Comparison of ENCODE assay signal across 25 cellular contexts in genomic region chr12:46410495-46410894, GRCh38. TPM values are rescaled to one million over a fixed set of nuclear protein-coding genes. Genes with fewer than 3 reads are reported as not detected.
DNase-seq lines count a peak whose midpoint lies in the region; ATAC-seq and TF ChIP-seq lines count a peak whose summit lies in the region.
"Had no signal": no experiment of that assay in that cellular context is flagged by ENCODE, and none has a peak within 500 bp of the region (broad histone marks: within the 10 kb centered on the region; RNA-seq: fewer than 3 reads in every experiment).

No MANE protein-coding gene starts in this region.

- H3K9me3 ChIP-seq in GM23248 (ENCODE audit: low read depth) (no peaks in the 10 kb centered on the region), Panc1 (ENCODE audit: control insufficient read depth, insufficient read depth, low read depth, low read length) (no peaks in the 10 kb centered on the region), left ventricle myocardium inferior (replicated peaks) (no peaks in the 10 kb centered on the region), psoas muscle (no peaks in the 10 kb centered on the region)

- H3K36me3 ChIP-seq in GM23248 (ENCODE audit: low read depth) (no peaks in the 10 kb centered on the region), Panc1 (ENCODE audit: control insufficient read depth, insufficient read depth, low read length) (no peaks in the 10 kb centered on the region), left ventricle myocardium inferior (no peaks in the 10 kb centered on the region), psoas muscle (ENCODE audit: insufficient read depth in 1 of 2, low read depth in 1 of 2) (no peaks in the 10 kb centered on the region)

- BruUV-seq in Panc1 (replicated peaks; lab: Mats Ljungman, UMichigan) = no TSS peak

- CTCF ChIA-PET in Panc1 (lab: Charles Lee) = no interaction called here

- H3K4me3 ChIP-seq in GM23248 (no peak overlapping the region), Panc1 (ENCODE audit: low read depth in 2 of 2, low read length in 2 of 2) (no peak overlapping the region), left ventricle myocardium inferior (peak overlapping the region; percentile 33), psoas muscle (no peak overlapping the region)
- H3K4me3 ChIP-seq: SK-N-MC had no signal

- H4K20me1 ChIP-seq in GM23248 (ENCODE audit: insufficient read depth) = no peaks in the 10 kb centered on the region

- no peak overlapping the region for H3K27ac ChIP-seq in GM23248
- 0 out of 2 replicates have a peak overlapping the region, but pooled peaks have one; percentile 2 for H3K27ac ChIP-seq in Panc1 (ENCODE audit: low read length)
- H3K27ac ChIP-seq in left ventricle myocardium inferior (replicated peaks) = peak overlapping the region; percentile 80
- H3K27ac ChIP-seq in psoas muscle = peak overlapping the region; percentile 50
- H3K27ac ChIP-seq: KMS-11, RWPE1, SK-N-MC had no signal

- H3K9me2 ChIP-seq in GM23248 (ENCODE audit: insufficient read depth) = no peaks in the 10 kb centered on the region

- DNase-seq in GM23248 (peak; percentile 23), Panc1 (ENCODE audit: low read depth, low spot score) (no peak), left ventricle myocardium inferior (no peak), psoas muscle (no peak), SW480 (ENCODE audit: low spot score) (no peak), NCI-H1694 treated with DMSO at 0.1 percent for 48 hours (lab: John Stamatoyannopoulos, UW) (no peak)
- DNase-seq: C1 segment of cervical spinal cord; Calu3; CD4-positive, alpha-beta memory T cell; DMS153; DND-41; H7; NCI-H1092; NCI-H1417 treated with DMSO at 0.1 percent for 48 hours; NCI-H187; NCI-H2081 treated with DMSO at 0.1 percent for 48 hours; NCI-H2171; NCI-H226; NCI-H510A; NCI-H69; SIG-M5 had no signal

- peaks cover 5% of the 10 kb centered on the region for H3F3A ChIP-seq in GM23248 (ENCODE audit: insufficient read depth)

- in situ Hi-C loops in GM23248 (cut with MboI) (no loop called here), Panc1 (cut with HindIII; ENCODE audit: low pct_unique_long_range_greater_than_20kb, low sequenced_read_pairs) (no loop called here)

- ATAC-seq in Panc1 (no peak), psoas muscle (peak; percentile 70 to 95 (median 92)), HG03045 (IDR thresholded peaks at IDR 0.05; ENCODE audit: unreplicated experiment) (no peak)

- TF ChIP-seq CTCF in Panc1 (IDR thresholded peaks at IDR 0.05) (no peak), left ventricle myocardium inferior (IDR thresholded peaks at IDR 0.05; ENCODE audit: borderline replicate concordance) (no peak), psoas muscle (IDR thresholded peaks at IDR 0.05) (no peak)

- 30 to 35% methylated on average over 3 of the region's 3 CpGs for WGBS in GM23248 (ENCODE audit: low coverage in 1 of 2, low lambda C conversion rate in 2 of 2, missing lambda C conversion rate in 2 of 2), 2 experiments
- WGBS in psoas muscle, 3 donors = 2 to 7% (median 7%) methylated on average over 3 of the region's 3 CpGs

- peaks cover 28% of the 10 kb centered on the region for H3K4me1 ChIP-seq in GM23248 (ENCODE audit: insufficient read depth)
- H3K4me1 ChIP-seq in Panc1 (ENCODE audit: control insufficient read depth, insufficient read depth, low read length) = peaks cover 6% of the 10 kb centered on the region
- H3K4me1 ChIP-seq in left ventricle myocardium inferior = peaks cover 76% of the 10 kb centered on the region
- H3K4me1 ChIP-seq in psoas muscle = peaks cover 38% of the 10 kb centered on the region

- intact Hi-C loops in Panc1 (cut with micrococcal nuclease; ENCODE audit: unreplicated experiment) (no loop called here), left ventricle myocardium inferior (cut with micrococcal nuclease) (no loop called here), psoas muscle (cut with DNase I) (no loop called here)

- peak overlapping the region; percentile 36 for H3K4me2 ChIP-seq in GM23248 (ENCODE audit: unreplicated experiment)
- H3K4me2 ChIP-seq: KMS-11 had no signal

- no peaks in the 10 kb centered on the region for H3K79me2 ChIP-seq in GM23248 (ENCODE audit: insufficient read depth)

- no peak overlapping the region for H3K9ac ChIP-seq in GM23248
- H3K9ac ChIP-seq: KMS-11 had no signal

- H3K27me3 ChIP-seq in GM23248 (replicated peaks; ENCODE audit: insufficient read depth) = no peaks in the 10 kb centered on the region
- H3K27me3 ChIP-seq in Panc1 (ENCODE audit: control insufficient read depth, insufficient read depth, low read length) = no peaks in the 10 kb centered on the region
- no peaks in the 10 kb centered on the region for H3K27me3 ChIP-seq in left ventricle myocardium inferior (ENCODE audit: low read depth)
- H3K27me3 ChIP-seq in psoas muscle (ENCODE audit: insufficient read depth in 3 of 3, low read length in 2 of 3) = no peaks in the 10 kb centered on the region

- no peak overlapping the region for H2AFZ ChIP-seq in GM23248

- POLR2A ChIA-PET in Panc1 (lab: Charles Lee) = no interaction called here

RNA-seq across cellular contexts. Expression of gene SLC38A2, which starts 37.9 kb away (rescaled TPM):
- total RNA-seq in GM23248 (2014; rRNA removed; shearing (Covaris generic)) = 1,383 and 1,539 TPM in 2 replicates
- 649 and 683 TPM in 2 replicates for polyA plus RNA-seq in GM23248 (2016; fragmentation: Nextera tagmentation; extraction: Ambion mirVana)
- 341 TPM for total RNA-seq in Panc1 (2021; ENCODE audit: unreplicated experiment)
- polyA plus RNA-seq in Panc1 (2012; ENCODE audit: insufficient read length) = 122 TPM
- 129 TPM for total RNA-seq in left ventricle myocardium inferior
- 100 to 1,000 TPM; 287 to 428 (median 331) TPM for total RNA-seq in psoas muscle
- polyA plus RNA-seq in psoas muscle = 100 to 1,000 TPM in 2 of 3 donors, 10 to 100 TPM in 1; 35.8 to 317 (median 180) TPM

Comparison
In these comparisons a context has a peak if more than half of its experiments do, and no peak if none do; other contexts are left out.
1. ATAC-seq: peak in psoas muscle (4 of 4); none in Panc1 (single experiment) and HG03045 (single experiment).